In the genomic region with DNA sequence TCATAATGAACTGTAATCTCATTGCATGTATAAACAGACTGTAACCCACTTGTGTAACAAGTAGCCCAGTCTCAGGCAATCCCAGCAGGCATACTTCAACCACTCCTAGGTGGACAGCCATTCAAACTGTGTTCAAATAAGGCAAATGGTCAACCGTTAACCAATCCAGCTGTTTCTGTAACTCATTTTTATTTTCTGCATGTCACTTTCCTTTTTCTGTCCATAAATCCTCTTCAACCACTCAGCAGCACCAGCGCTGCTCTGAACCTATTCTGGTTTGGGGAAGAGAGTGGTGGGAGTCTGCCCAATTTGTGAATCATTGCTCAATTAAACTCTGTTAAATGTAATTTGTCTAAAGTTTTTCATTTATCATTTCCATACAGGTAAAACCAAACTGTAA, we compare ENCODE assay signal across 9 cellular contexts. TPM values are rescaled to one million over a fixed set of nuclear protein-coding genes. Genes with fewer than 3 reads are reported as not detected.
"Had no signal": no experiment of that assay in that cellular context is flagged by ENCODE, and none has a peak within 500 bp of the region (broad histone marks: within the 10 kb centered on the region; RNA-seq: fewer than 3 reads in every experiment).

No MANE protein-coding gene starts in this region.

- DNase-seq: GM23248, GOT3, H7, HFFc6, IMR-90 had no signal

- H3K9ac ChIP-seq: GM23248 had no signal

- H3K36me3 ChIP-seq: HAP-1 had no signal

- H3K4me1 ChIP-seq: HAP-1 had no signal

- H3K4me3 ChIP-seq: GM23248, HAP-1 had no signal

- H3K9me3 ChIP-seq: HAP-1 had no signal

- H3K27ac ChIP-seq: GM23248, HL-60 had no signal

- ATAC-seq: HCT116 had no signal

- H2AFZ ChIP-seq: GM23248 had no signal

RNA-seq across cellular contexts. Expression of a gene that starts 36.0 kb away (rescaled TPM):
- total RNA-seq: GM23248, H7, HFFc6, HT1080, IMR-90 had no signal
- polyA plus RNA-seq: GM23248, IMR-90 had no signal
